Comparison of ENCODE assay signal across 24 cellular contexts in genomic region chr17:9684955-9685621, GRCh38. TPM values are rescaled to one million over a fixed set of nuclear protein-coding genes. Genes with fewer than 3 reads are reported as not detected.
DNase-seq lines count a peak whose midpoint lies in the region; ATAC-seq, FAIRE-seq and TF ChIP-seq lines count a peak whose summit lies in the region.
"Had no signal": no experiment of that assay in that cellular context is flagged by ENCODE, and none has a peak within 500 bp of the region (broad histone marks: within the 10 kb centered on the region; RNA-seq: fewer than 3 reads in every experiment).

No MANE protein-coding gene starts in this region.

- FAIRE-seq in RCC 7860 (lab: Jason Lieb, UNC) = no peak
- FAIRE-seq: A204.1, kidney had no signal

- no peaks in the 10 kb centered on the region for H3K27me3 ChIP-seq in thymus (ENCODE audit: control insufficient read depth, insufficient read depth)
- H3K27me3 ChIP-seq: BE2C, vagina had no signal

- peak; percentile 35 for DNase-seq in activated CD8-positive, alpha-beta memory T cell treated with anti-CD3 and anti-CD28 coated beads, Interleukin-2, amount 50 U/mL, for 48 hours
- DNase-seq in activated CD8-positive, alpha-beta memory T cell treated with anti-CD3 and anti-CD28 coated beads for 24 hours = no peak
- DNase-seq in RCC 7860 (ENCODE audit: low spot score) = peak; percentile 9
- DNase-seq in epithelial cell of esophagus (ENCODE audit: low read depth) = peak; percentile 92
- no peak for DNase-seq in NCI-H510A treated with DMSO at 0.1 percent for 48 hours (lab: John Stamatoyannopoulos, UW)
- DNase-seq in NOMO-1 treated with dmso at 0.1 percent for 144 hours (lab: John Stamatoyannopoulos, UW; ENCODE audit: unreplicated experiment) = no peak
- DNase-seq: activated CD4-positive, alpha-beta T cell treated with anti-CD3 and anti-CD28 coated beads for 36 hours; activated CD8-positive, alpha-beta memory T cell treated with anti-CD3 and anti-CD28 coated beads, Interleukin-2, amount 10 ng/mL, durations not matched to agents 7 days and 5 days; activated naive CD8-positive, alpha-beta T cell treated with anti-CD3 and anti-CD28 coated beads for 36 hours; BE2C; Caco-2; DND-41; H7; IMR-90; kidney; MM.1S; NCI-H1436 treated with DMSO at 0.1 percent for 48 hours; NCI-H2171 treated with DMSO at 0.1 percent for 48 hours; NK-92 treated with Interleukin-12 subunit alpha and Interleukin-12 subunit beta, amount 100 ng/mL, for 24 hours; right cardiac atrium had no signal

- H3K27ac ChIP-seq in thymus (ENCODE audit: low read depth) = peak overlapping the region; percentile 40
- H3K27ac ChIP-seq: vagina had no signal

- H3K4me1 ChIP-seq in thymus (ENCODE audit: control insufficient read depth, insufficient read depth, low read length) = no peaks in the 10 kb centered on the region
- H3K4me1 ChIP-seq: BE2C, Caco-2, vagina had no signal

- H3K36me3 ChIP-seq in thymus (ENCODE audit: control insufficient read depth, insufficient read depth) = no peaks in the 10 kb centered on the region
- H3K36me3 ChIP-seq: BE2C, vagina had no signal

- peaks cover 1% of the 10 kb centered on the region for H3K9me3 ChIP-seq in thymus (ENCODE audit: control insufficient read depth)
- H3K9me3 ChIP-seq: BE2C, Caco-2, vagina had no signal

- no peak for TF ChIP-seq CTCF in epithelial cell of esophagus (IDR thresholded peaks at IDR 0.05; ENCODE audit: insufficient read depth, low read depth, low read length, missing control alignments)

- WGBS in thymus = 88% methylated on average over 10 of the region's 10 CpGs

- ATAC-seq in HG03045 (IDR thresholded peaks at IDR 0.05; ENCODE audit: unreplicated experiment) = no peak
- ATAC-seq: activated CD4-positive, alpha-beta T cell treated with anti-CD3 and anti-CD28 coated beads for 36 hours; activated CD8-positive, alpha-beta memory T cell treated with anti-CD3 and anti-CD28 coated beads, Interleukin-2, amount 10 ng/mL, durations not matched to agents 7 days and 5 days; right cardiac atrium had no signal

- H3K4me3 ChIP-seq in epithelial cell of esophagus (ENCODE audit: low read length) (no peak overlapping the region), thymus (ENCODE audit: low read length) (no peak overlapping the region)
- H3K4me3 ChIP-seq: vagina had no signal

RNA-seq across cellular contexts. Expression of gene USP43, which starts 39.8 kb away (rescaled TPM):
- polyA plus RNA-seq in thymus = 2.9 TPM
- polyA plus RNA-seq: IMR-90 had no signal

Comparison
In these comparisons a context has a peak if more than half of its experiments do, and no peak if none do; other contexts are left out.
1. DNase-seq: peak in activated CD8-positive, alpha-beta memory T cell treated with anti-CD3 and anti-CD28 coated beads, Interleukin-2, amount 50 U/mL, for 48 hours (single experiment), RCC 7860 (single experiment) and epithelial cell of esophagus (single experiment); none in activated CD8-positive, alpha-beta memory T cell treated with anti-CD3 and anti-CD28 coated beads for 24 hours (single experiment), NCI-H510A treated with DMSO at 0.1 percent for 48 hours (single experiment) and NOMO-1 treated with dmso at 0.1 percent for 144 hours (single experiment).